Comparison of ENCODE assay signal across 8 cellular contexts in genomic region chr15:29269485-29270168, GRCh38. TPM values are rescaled to one million over a fixed set of nuclear protein-coding genes. Genes with fewer than 3 reads are reported as not detected.
DNase-seq lines count a peak whose midpoint lies in the region; ATAC-seq and TF ChIP-seq lines count a peak whose summit lies in the region.

Gene NSMCE3, minus strand, starts transcription at chr15:29269822. Its CDS starts 117 bp downstream, at chr15:29269705.

- TF ChIP-seq CTCF in Peyer's patch (IDR thresholded peaks at IDR 0.05) (peak in 1 of 6 experiments; percentile 10), fibroblast of mammary gland (conservative IDR thresholded peaks at IDR 0.05; ENCODE audit: control insufficient read depth, insufficient read depth, low read depth, low read length) (no peak)

- H3K4me3 Mint-ChIP-seq in activated T-helper 1 cell treated with anti-CD3 and anti-CD28 coated beads, Interleukin-12 subunit alpha, Interleukin-12 subunit beta, Interleukin-2, Interleukin-4 antibody, amounts not matched to agents 30 ng/mL and 10 ng/mL and 1 ng/mL, durations not matched to agents 14 hours and 24 hours and 36 hours: peak within 1 kb of the TSS; percentile 99
- peak within 1 kb of the TSS; percentile 96 to 99 (median 98) for H3K4me3 Mint-ChIP-seq in naive thymus-derived CD8-positive, alpha-beta T cell
- peak within 1 kb of the TSS; percentile 97 to 99 for H3K4me3 Mint-ChIP-seq in stimulated activated naive B cell treated with anti-CD40 and anti-IgM and Interleukin-4, amounts not matched to agents 10 μg/mL and 1 μg/mL and 100 μg/mL, for 72 hours

- no peaks in the 10 kb centered on the region for H3K27me3 ChIP-seq in Peyer's patch

- H3K36me3 ChIP-seq in Peyer's patch: no peaks in the 10 kb centered on the region

- H3K36me3 Mint-ChIP-seq in activated T-helper 1 cell treated with anti-CD3 and anti-CD28 coated beads, Interleukin-12 subunit alpha, Interleukin-12 subunit beta, Interleukin-2, Interleukin-4 antibody, amounts not matched to agents 30 ng/mL and 10 ng/mL and 1 ng/mL, durations not matched to agents 14 hours and 24 hours and 36 hours (ENCODE audit: low read depth): peaks cover 4% of the 10 kb centered on the region
- H3K36me3 Mint-ChIP-seq in naive thymus-derived CD8-positive, alpha-beta T cell: peaks cover 0 to 15% (median 0%) of the 10 kb centered on the region in 3 donors
- peaks cover 3 to 8% of the 10 kb centered on the region in 2 donors for H3K36me3 Mint-ChIP-seq in stimulated activated naive B cell treated with anti-CD40 and anti-IgM and Interleukin-4, amounts not matched to agents 10 μg/mL and 1 μg/mL and 100 μg/mL, for 72 hours

- peaks cover 6% of the 10 kb centered on the region for H3K27me3 Mint-ChIP-seq in activated T-helper 1 cell treated with anti-CD3 and anti-CD28 coated beads, Interleukin-12 subunit alpha, Interleukin-12 subunit beta, Interleukin-2, Interleukin-4 antibody, amounts not matched to agents 30 ng/mL and 10 ng/mL and 1 ng/mL, durations not matched to agents 14 hours and 24 hours and 36 hours (ENCODE audit: insufficient read depth)
- H3K27me3 Mint-ChIP-seq in naive thymus-derived CD8-positive, alpha-beta T cell: no peaks in the 10 kb centered on the region
- H3K27me3 Mint-ChIP-seq in stimulated activated naive B cell treated with anti-CD40 and anti-IgM and Interleukin-4, amounts not matched to agents 10 μg/mL and 1 μg/mL and 100 μg/mL, for 72 hours: no peaks in the 10 kb centered on the region

- H3K9me3 Mint-ChIP-seq in activated T-helper 1 cell treated with anti-CD3 and anti-CD28 coated beads, Interleukin-12 subunit alpha, Interleukin-12 subunit beta, Interleukin-2, Interleukin-4 antibody, amounts not matched to agents 30 ng/mL and 10 ng/mL and 1 ng/mL, durations not matched to agents 14 hours and 24 hours and 36 hours: no peaks in the 10 kb centered on the region
- no peaks in the 10 kb centered on the region for H3K9me3 Mint-ChIP-seq in naive thymus-derived CD8-positive, alpha-beta T cell
- H3K9me3 Mint-ChIP-seq in stimulated activated naive B cell treated with anti-CD40 and anti-IgM and Interleukin-4, amounts not matched to agents 10 μg/mL and 1 μg/mL and 100 μg/mL, for 72 hours: no peaks in the 10 kb centered on the region

- in situ Hi-C loops in KBM-7 (cut with MboI; ENCODE audit: low pct_unique_long_range_greater_than_20kb, low sequenced_read_pairs): no loop called here

- intact Hi-C loops in activated T-helper 1 cell treated with anti-CD3 and anti-CD28 coated beads, Interleukin-12 subunit alpha, Interleukin-12 subunit beta, Interleukin-2, Interleukin-4 antibody, amounts not matched to agents 30 ng/mL and 10 ng/mL and 1 ng/mL, durations not matched to agents 14 hours and 24 hours and 36 hours (cut with micrococcal nuclease): loop anchor here (5.0 kb wide), 1 partner anchor 222 kb away; no protein-coding TSS in a partner anchor

- peak within 1 kb of the TSS; percentile 86 to 96 (median 93) for H3K4me3 ChIP-seq in Peyer's patch
- peak within 1 kb of the TSS; percentile 81 for H3K4me3 ChIP-seq in fibroblast of mammary gland (ENCODE audit: control insufficient read depth, low read depth, low read length)

- POLR2A ChIA-PET in naive thymus-derived CD8-positive, alpha-beta T cell (lab: Charles Lee): interaction anchor here (0.7 to 0.9 kb wide), 3 partner anchors 22 to 384 kb away, joined by 3 read pairs; partner anchors contain the start of gene APBA2

- peak; percentile 75 to 80 for TF ChIP-seq POLR2A in Peyer's patch (IDR thresholded peaks at IDR 0.05)

- H3K27ac Mint-ChIP-seq in activated T-helper 1 cell treated with anti-CD3 and anti-CD28 coated beads, Interleukin-12 subunit alpha, Interleukin-12 subunit beta, Interleukin-2, Interleukin-4 antibody, amounts not matched to agents 30 ng/mL and 10 ng/mL and 1 ng/mL, durations not matched to agents 14 hours and 24 hours and 36 hours: peak within 1 kb of the TSS; percentile 99
- H3K27ac Mint-ChIP-seq in naive thymus-derived CD8-positive, alpha-beta T cell: peak within 1 kb of the TSS; percentile 96 to 100 (median 99)
- H3K27ac Mint-ChIP-seq in stimulated activated naive B cell treated with anti-CD40 and anti-IgM and Interleukin-4, amounts not matched to agents 10 μg/mL and 1 μg/mL and 100 μg/mL, for 72 hours: peak within 1 kb of the TSS; percentile 99

- peak; percentile 83 for ATAC-seq in GM21723 (IDR thresholded peaks at IDR 0.05; ENCODE audit: unreplicated experiment)
- ATAC-seq in naive thymus-derived CD8-positive, alpha-beta T cell: peak; percentile 81 to 86
- ATAC-seq in stimulated activated naive B cell treated with anti-CD40 and anti-IgM and Interleukin-4, amounts not matched to agents 10 μg/mL and 1 μg/mL and 100 μg/mL, for 72 hours (replicated peaks): peak; percentile 96 to 98

- DNase-seq in DMS53 treated with DMSO at 0.1 percent for 48 hours (lab: John Stamatoyannopoulos, UW; ENCODE audit: unreplicated experiment) (peak; percentile 57), KBM-7 (peak; percentile 85), Peyer's patch (peak; percentile 89 to 96 (median 90)), fibroblast of mammary gland (ENCODE audit: low read depth) (peak; percentile 82)
- DNase-seq in activated T-helper 1 cell treated with anti-CD3 and anti-CD28 coated beads, Interleukin-12 subunit alpha, Interleukin-12 subunit beta, Interleukin-2, Interleukin-4 antibody, amounts not matched to agents 30 ng/mL and 10 ng/mL and 1 ng/mL, durations not matched to agents 14 hours and 24 hours and 36 hours (ENCODE audit: low spot score): peak; percentile 90
- DNase-seq in naive thymus-derived CD8-positive, alpha-beta T cell: peak; percentile 87 to 95 (median 92)
- peak; percentile 92 for DNase-seq in stimulated activated naive B cell treated with anti-CD40 and anti-IgM and Interleukin-4, amounts not matched to agents 10 μg/mL and 1 μg/mL and 100 μg/mL, for 72 hours

- peaks cover 46% of the 10 kb centered on the region for H3K4me1 Mint-ChIP-seq in activated T-helper 1 cell treated with anti-CD3 and anti-CD28 coated beads, Interleukin-12 subunit alpha, Interleukin-12 subunit beta, Interleukin-2, Interleukin-4 antibody, amounts not matched to agents 30 ng/mL and 10 ng/mL and 1 ng/mL, durations not matched to agents 14 hours and 24 hours and 36 hours (ENCODE audit: low read depth)
- peaks cover 27 to 54% (median 46%) of the 10 kb centered on the region in 4 donors for H3K4me1 Mint-ChIP-seq in naive thymus-derived CD8-positive, alpha-beta T cell
- H3K4me1 Mint-ChIP-seq in stimulated activated naive B cell treated with anti-CD40 and anti-IgM and Interleukin-4, amounts not matched to agents 10 μg/mL and 1 μg/mL and 100 μg/mL, for 72 hours: peaks cover 16 to 28% of the 10 kb centered on the region in 2 donors

- peaks cover 0 to 16% (median 2%) of the 10 kb centered on the region in 4 donors for H3K4me1 ChIP-seq in Peyer's patch

- no peaks in the 10 kb centered on the region for H3K9me3 ChIP-seq in Peyer's patch

- H3K27ac ChIP-seq in Peyer's patch: peak within 1 kb of the TSS; percentile 87 to 97 (median 96)

RNA-seq across cellular contexts. Expression of gene NSMCE3, which starts in this region (rescaled TPM):
- total RNA-seq in Peyer's patch: 1 to 10 TPM; 2.5 to 5.1 (median 3.7) TPM
- total RNA-seq in activated T-helper 1 cell treated with anti-CD3 and anti-CD28 coated beads, Interleukin-12 subunit alpha, Interleukin-12 subunit beta, Interleukin-2, Interleukin-4 antibody, amounts not matched to agents 30 ng/mL and 10 ng/mL and 1 ng/mL, durations not matched to agents 14 hours and 24 hours and 36 hours: 10.8 and 11.7 TPM in 2 replicates
- total RNA-seq in naive thymus-derived CD8-positive, alpha-beta T cell: 10 to 100 TPM; 17.2 to 17.6 TPM
- 10 to 100 TPM; 34.5 to 38.4 (median 38.0) TPM for polyA plus RNA-seq in naive thymus-derived CD8-positive, alpha-beta T cell

Comparison
In these comparisons a context has a peak if more than half of its experiments do, and no peak if none do; other contexts are left out.
1. Peak in every context shown above with its lines: DNase-seq, ATAC-seq, H3K4me3 ChIP-seq and H3K27ac ChIP-seq.